In genomic region chr13:49967456-49967855, GRCh38 we compare ENCODE assay signal across 34 cellular contexts.
"Had no signal": no experiment of that assay in that cellular context is flagged by ENCODE, and none has a peak within 500 bp of the region (broad histone marks: within the 10 kb centered on the region; RNA-seq: fewer than 3 reads in every experiment).

No MANE protein-coding gene starts in this region.

- H3K4me3 ChIP-seq: MG63 had no signal

- DNase-seq: Karpas-422, Kasumi-1, MG63, MM.1S, MV-4-11, NCI-H1048, NCI-H1092, NCI-H1092 treated with DMSO at 0.1 percent for 48 hours, NCI-H1105, NCI-H1105 treated with DMSO at 0.1 percent for 48 hours, NCI-H1417, NCI-H1417 treated with DMSO at 0.1 percent for 48 hours, NCI-H1436, NCI-H1436 treated with DMSO at 0.1 percent for 48 hours, NCI-H146, NCI-H1694, NCI-H1694 treated with DMSO at 0.1 percent for 48 hours, NCI-H187, NCI-H187 treated with DMSO at 0.1 percent for 48 hours, NCI-H1930, NCI-H2029, NCI-H2029 treated with DMSO at 0.1 percent for 48 hours, NCI-H2081, NCI-H2081 treated with DMSO at 0.1 percent for 48 hours, NCI-H2107, NCI-H2171, NCI-H2171 treated with DMSO at 0.1 percent for 48 hours, NCI-H2227 treated with DMSO at 0.1 percent for 48 hours, NCI-H226, NCI-H345, NCI-H446, NCI-H446 treated with DMSO at 0.1 percent for 48 hours, NCI-H510A, NCI-H510A treated with DMSO at 0.1 percent for 48 hours had no signal
